1 cellular context compared by ENCODE assay signal in the genomic region with DNA sequence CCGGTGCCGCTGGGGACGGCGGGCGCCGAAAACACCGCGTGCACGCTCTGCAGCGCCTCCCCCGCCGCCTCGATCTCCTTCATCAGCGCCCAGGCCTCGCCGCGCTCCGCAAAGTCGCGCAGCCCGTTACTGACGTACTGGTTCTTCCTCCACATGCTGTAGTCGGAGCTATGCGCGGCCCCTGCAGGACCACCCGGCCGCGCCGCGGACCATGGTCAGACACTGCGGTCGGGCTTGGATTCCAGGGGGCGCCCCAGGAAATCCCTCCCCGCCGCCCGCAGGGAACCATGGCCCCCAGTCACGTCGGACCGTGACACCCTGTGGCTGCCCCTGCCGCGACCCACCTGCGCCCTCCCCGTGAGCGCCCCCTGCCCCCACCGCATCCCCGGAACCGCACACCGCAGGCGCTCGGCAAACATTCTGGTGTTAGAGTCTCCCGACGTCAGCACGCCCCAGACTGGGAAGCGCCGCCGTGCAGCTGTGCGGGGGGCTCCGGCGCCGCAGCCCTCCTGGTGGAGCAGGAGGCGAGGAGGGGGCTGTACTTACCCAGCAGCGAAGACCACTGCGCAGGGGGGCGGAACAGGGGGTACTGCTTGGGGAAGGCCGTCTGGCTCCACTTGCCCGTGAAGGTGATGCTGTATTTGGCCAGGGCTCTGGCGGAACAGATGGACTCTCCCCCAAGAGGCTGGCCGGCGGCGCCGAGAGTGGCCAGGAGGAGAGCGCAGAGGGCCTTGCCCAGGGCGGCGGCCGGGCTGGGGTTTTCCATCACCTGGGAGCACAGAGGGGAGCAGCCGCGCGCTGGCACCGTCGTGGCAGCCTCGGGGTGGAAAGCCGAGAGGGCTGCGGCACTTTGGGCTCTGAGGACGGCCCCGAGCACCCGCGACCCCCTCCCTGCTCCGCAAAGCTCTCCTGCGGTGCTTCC.
TF ChIP-seq lines count a peak whose summit lies in the region.

No MANE protein-coding gene starts in this region.

TF ChIP-seq in WTC11, 78 proteins besides CTCF, POLR2A, EP300 and RAD21 (continued from another document):
- TF ChIP-seq, protein P1, sequence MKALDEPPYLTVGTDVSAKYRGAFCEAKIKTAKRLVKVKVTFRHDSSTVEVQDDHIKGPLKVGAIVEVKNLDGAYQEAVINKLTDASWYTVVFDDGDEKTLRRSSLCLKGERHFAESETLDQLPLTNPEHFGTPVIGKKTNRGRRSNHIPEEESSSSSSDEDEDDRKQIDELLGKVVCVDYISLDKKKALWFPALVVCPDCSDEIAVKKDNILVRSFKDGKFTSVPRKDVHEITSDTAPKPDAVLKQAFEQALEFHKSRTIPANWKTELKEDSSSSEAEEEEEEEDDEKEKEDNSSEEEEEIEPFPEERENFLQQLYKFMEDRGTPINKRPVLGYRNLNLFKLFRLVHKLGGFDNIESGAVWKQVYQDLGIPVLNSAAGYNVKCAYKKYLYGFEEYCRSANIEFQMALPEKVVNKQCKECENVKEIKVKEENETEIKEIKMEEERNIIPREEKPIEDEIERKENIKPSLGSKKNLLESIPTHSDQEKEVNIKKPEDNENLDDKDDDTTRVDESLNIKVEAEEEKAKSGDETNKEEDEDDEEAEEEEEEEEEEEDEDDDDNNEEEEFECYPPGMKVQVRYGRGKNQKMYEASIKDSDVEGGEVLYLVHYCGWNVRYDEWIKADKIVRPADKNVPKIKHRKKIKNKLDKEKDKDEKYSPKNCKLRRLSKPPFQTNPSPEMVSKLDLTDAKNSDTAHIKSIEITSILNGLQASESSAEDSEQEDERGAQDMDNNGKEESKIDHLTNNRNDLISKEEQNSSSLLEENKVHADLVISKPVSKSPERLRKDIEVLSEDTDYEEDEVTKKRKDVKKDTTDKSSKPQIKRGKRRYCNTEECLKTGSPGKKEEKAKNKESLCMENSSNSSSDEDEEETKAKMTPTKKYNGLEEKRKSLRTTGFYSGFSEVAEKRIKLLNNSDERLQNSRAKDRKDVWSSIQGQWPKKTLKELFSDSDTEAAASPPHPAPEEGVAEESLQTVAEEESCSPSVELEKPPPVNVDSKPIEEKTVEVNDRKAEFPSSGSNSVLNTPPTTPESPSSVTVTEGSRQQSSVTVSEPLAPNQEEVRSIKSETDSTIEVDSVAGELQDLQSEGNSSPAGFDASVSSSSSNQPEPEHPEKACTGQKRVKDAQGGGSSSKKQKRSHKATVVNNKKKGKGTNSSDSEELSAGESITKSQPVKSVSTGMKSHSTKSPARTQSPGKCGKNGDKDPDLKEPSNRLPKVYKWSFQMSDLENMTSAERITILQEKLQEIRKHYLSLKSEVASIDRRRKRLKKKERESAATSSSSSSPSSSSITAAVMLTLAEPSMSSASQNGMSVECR (CRISPR knock-in tag; IDR thresholded peaks at IDR 0.05; ENCODE audit: borderline replicate concordance): no peak
- TF ChIP-seq, protein P2, sequence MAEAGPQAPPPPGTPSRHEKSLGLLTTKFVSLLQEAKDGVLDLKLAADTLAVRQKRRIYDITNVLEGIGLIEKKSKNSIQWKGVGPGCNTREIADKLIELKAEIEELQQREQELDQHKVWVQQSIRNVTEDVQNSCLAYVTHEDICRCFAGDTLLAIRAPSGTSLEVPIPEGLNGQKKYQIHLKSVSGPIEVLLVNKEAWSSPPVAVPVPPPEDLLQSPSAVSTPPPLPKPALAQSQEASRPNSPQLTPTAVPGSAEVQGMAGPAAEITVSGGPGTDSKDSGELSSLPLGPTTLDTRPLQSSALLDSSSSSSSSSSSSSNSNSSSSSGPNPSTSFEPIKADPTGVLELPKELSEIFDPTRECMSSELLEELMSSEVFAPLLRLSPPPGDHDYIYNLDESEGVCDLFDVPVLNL (CRISPR knock-in tag; IDR thresholded peaks at IDR 0.05; ENCODE audit: borderline replicate concordance, low read depth): no peak
- TF ChIP-seq NFATC4 (CRISPR knock-in tag; IDR thresholded peaks at IDR 0.05) (no peak), CREB1 (CRISPR knock-in tag; IDR thresholded peaks at IDR 0.05) (peak; percentile 52; the same call in 1 of the 2 replicates), NR2C2 (CRISPR knock-in tag; IDR thresholded peaks at IDR 0.05) (no peak), RORB (CRISPR knock-in tag; IDR thresholded peaks at IDR 0.05) (no peak), ZNF396 (CRISPR knock-in tag; IDR thresholded peaks at IDR 0.05; ENCODE audit: borderline replicate concordance) (no peak), FOXK1 (CRISPR knock-in tag; IDR thresholded peaks at IDR 0.05) (0 out of 2 replicates have a peak, but pooled peaks have one; percentile 21), TEAD4 (CRISPR knock-in tag; IDR thresholded peaks at IDR 0.05) (peak; percentile 36; the same call in 1 of the 2 replicates), ZNF232 (CRISPR knock-in tag; IDR thresholded peaks at IDR 0.05) (0 out of 2 replicates have a peak, but pooled peaks have one; percentile 45), JUN (CRISPR knock-in tag; IDR thresholded peaks at IDR 0.05) (0 out of 2 replicates have a peak, but pooled peaks have one; percentile 44), TP53 (CRISPR knock-in tag; IDR thresholded peaks at IDR 0.05) (0 out of 2 replicates have a peak, but pooled peaks have one; percentile 36)
- TF ChIP-seq, protein P3, sequence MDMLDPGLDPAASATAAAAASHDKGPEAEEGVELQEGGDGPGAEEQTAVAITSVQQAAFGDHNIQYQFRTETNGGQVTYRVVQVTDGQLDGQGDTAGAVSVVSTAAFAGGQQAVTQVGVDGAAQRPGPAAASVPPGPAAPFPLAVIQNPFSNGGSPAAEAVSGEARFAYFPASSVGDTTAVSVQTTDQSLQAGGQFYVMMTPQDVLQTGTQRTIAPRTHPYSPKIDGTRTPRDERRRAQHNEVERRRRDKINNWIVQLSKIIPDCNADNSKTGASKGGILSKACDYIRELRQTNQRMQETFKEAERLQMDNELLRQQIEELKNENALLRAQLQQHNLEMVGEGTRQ (CRISPR knock-in tag; IDR thresholded peaks at IDR 0.05): no peak
- TF ChIP-seq, protein P4, sequence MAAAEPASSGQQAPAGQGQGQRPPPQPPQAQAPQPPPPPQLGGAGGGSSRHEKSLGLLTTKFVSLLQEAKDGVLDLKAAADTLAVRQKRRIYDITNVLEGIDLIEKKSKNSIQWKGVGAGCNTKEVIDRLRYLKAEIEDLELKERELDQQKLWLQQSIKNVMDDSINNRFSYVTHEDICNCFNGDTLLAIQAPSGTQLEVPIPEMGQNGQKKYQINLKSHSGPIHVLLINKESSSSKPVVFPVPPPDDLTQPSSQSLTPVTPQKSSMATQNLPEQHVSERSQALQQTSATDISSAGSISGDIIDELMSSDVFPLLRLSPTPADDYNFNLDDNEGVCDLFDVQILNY (CRISPR knock-in tag; IDR thresholded peaks at IDR 0.05): peak; percentile 65; the same call in 1 of the 2 replicates
- TF ChIP-seq, protein P5, sequence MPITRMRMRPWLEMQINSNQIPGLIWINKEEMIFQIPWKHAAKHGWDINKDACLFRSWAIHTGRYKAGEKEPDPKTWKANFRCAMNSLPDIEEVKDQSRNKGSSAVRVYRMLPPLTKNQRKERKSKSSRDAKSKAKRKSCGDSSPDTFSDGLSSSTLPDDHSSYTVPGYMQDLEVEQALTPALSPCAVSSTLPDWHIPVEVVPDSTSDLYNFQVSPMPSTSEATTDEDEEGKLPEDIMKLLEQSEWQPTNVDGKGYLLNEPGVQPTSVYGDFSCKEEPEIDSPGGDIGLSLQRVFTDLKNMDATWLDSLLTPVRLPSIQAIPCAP (CRISPR knock-in tag; IDR thresholded peaks at IDR 0.05): 0 out of 2 replicates have a peak, but pooled peaks have one; percentile 19
- TF ChIP-seq, protein P6, sequence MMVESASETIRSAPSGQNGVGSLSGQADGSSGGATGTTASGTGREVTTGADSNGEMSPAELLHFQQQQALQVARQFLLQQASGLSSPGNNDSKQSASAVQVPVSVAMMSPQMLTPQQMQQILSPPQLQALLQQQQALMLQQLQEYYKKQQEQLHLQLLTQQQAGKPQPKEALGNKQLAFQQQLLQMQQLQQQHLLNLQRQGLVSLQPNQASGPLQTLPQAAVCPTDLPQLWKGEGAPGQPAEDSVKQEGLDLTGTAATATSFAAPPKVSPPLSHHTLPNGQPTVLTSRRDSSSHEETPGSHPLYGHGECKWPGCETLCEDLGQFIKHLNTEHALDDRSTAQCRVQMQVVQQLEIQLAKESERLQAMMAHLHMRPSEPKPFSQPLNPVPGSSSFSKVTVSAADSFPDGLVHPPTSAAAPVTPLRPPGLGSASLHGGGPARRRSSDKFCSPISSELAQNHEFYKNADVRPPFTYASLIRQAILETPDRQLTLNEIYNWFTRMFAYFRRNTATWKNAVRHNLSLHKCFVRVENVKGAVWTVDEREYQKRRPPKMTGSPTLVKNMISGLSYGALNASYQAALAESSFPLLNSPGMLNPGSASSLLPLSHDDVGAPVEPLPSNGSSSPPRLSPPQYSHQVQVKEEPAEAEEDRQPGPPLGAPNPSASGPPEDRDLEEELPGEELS (CRISPR knock-in tag; IDR thresholded peaks at IDR 0.05): peak; percentile 52; the same call in 1 of the 2 replicates
- TF ChIP-seq, protein P7, sequence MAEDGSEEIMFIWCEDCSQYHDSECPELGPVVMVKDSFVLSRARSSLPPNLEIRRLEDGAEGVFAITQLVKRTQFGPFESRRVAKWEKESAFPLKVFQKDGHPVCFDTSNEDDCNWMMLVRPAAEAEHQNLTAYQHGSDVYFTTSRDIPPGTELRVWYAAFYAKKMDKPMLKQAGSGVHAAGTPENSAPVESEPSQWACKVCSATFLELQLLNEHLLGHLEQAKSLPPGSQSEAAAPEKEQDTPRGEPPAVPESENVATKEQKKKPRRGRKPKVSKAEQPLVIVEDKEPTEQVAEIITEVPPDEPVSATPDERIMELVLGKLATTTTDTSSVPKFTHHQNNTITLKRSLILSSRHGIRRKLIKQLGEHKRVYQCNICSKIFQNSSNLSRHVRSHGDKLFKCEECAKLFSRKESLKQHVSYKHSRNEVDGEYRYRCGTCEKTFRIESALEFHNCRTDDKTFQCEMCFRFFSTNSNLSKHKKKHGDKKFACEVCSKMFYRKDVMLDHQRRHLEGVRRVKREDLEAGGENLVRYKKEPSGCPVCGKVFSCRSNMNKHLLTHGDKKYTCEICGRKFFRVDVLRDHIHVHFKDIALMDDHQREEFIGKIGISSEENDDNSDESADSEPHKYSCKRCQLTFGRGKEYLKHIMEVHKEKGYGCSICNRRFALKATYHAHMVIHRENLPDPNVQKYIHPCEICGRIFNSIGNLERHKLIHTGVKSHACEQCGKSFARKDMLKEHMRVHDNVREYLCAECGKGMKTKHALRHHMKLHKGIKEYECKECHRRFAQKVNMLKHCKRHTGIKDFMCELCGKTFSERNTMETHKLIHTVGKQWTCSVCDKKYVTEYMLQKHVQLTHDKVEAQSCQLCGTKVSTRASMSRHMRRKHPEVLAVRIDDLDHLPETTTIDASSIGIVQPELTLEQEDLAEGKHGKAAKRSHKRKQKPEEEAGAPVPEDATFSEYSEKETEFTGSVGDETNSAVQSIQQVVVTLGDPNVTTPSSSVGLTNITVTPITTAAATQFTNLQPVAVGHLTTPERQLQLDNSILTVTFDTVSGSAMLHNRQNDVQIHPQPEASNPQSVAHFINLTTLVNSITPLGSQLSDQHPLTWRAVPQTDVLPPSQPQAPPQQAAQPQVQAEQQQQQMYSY (CRISPR knock-in tag; IDR thresholded peaks at IDR 0.05): 0 out of 2 replicates have a peak, but pooled peaks have one; percentile 19
